In the genomic region with DNA sequence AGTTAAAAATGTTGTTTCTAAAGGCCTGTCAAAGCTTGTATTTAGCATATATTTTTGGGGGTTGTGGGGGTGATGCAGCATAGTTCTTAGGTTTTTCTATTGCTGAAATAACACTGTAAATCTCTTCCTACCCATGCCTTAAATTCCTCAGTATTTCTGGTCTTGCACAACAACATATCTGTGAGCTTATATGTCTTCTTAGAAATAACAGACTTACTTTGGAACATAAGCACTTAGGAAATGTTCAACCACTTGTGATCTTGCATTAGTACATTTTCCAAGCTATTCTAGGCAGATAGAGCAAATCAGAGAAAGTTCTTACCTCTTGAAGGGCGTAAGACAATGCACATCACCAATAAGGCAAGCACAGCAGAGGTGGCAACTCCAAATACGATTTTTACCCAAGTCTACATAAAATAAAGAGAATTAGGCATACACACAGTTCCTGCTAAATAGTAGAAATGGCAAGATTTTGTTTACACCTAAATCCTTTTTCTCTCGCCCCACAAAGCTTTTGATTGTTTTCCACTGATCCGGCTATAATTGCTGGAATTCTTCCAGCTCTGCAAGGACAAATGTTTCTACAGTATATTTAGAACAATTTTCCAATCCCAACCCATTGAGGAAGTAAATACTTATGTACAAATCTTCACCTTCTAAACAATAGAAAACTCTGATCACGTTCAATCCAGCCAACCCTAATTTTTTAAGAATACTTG, we compare ENCODE assay signal across 12 cellular contexts. TPM values are rescaled to one million over a fixed set of nuclear protein-coding genes. Genes with fewer than 3 reads are reported as not detected.
DNase-seq lines count a peak whose midpoint lies in the region; ATAC-seq and TF ChIP-seq lines count a peak whose summit lies in the region.
"Had no signal": no experiment of that assay in that cellular context is flagged by ENCODE, and none has a peak within 500 bp of the region (broad histone marks: within the 10 kb centered on the region; RNA-seq: fewer than 3 reads in every experiment).

No MANE protein-coding gene starts in this region.

- H3K79me2 ChIP-seq in SK-N-SH (ENCODE audit: insufficient read depth): peaks cover 54% of the 10 kb centered on the region

- H3K9me3 ChIP-seq in SK-N-SH (no peaks in the 10 kb centered on the region), tibial nerve (no peaks in the 10 kb centered on the region), spleen (no peaks in the 10 kb centered on the region)

- H3K27me3 ChIP-seq in SK-N-SH (ENCODE audit: insufficient read depth) (no peaks in the 10 kb centered on the region), tibial nerve (no peaks in the 10 kb centered on the region), spleen (replicated peaks in 1 of 7) (peaks cover 0 to 9% (median 0%) of the 10 kb centered on the region in 7 donors)

- H4K20me1 ChIP-seq in SK-N-SH (ENCODE audit: insufficient read depth): no peaks in the 10 kb centered on the region

- POLR2A ChIA-PET in SK-N-SH (lab: Yijun Ruan, JAX): no interaction called here

- CTCF ChIA-PET in SK-N-SH (lab: Yijun Ruan, JAX): interaction anchor here (0.7 to 1.3 kb wide), 3 partner anchors 22 to 59 kb away, joined by 3 to 4 read pairs (median 4); no protein-coding TSS in a partner anchor

- H3F3A ChIP-seq in SK-N-SH (replicated peaks; ENCODE audit: insufficient read depth): peaks cover 23% of the 10 kb centered on the region

- H3K36me3 ChIP-seq in SK-N-SH (replicated peaks in 1 of 2; ENCODE audit: control insufficient read depth in 1 of 2, insufficient read depth in 2 of 2, low read length in 1 of 2): peaks cover 6 to 29% of the 10 kb centered on the region in 2 experiments
- H3K36me3 ChIP-seq in tibial nerve: no peaks in the 10 kb centered on the region
- no peaks in the 10 kb centered on the region for H3K36me3 ChIP-seq in spleen

- DNase-seq in EH (ENCODE audit: low read depth): peak; percentile 93
- DNase-seq in SK-N-SH: no peak
- peak; percentile 93 for DNase-seq in fibroblast of peridontal ligament (ENCODE audit: extremely low read depth)
- peak; percentile 68 for DNase-seq in retinal pigment epithelial cell (ENCODE audit: low read depth)
- DNase-seq in tibial nerve (ENCODE audit: low spot score in 2 of 2): no peak
- DNase-seq in spleen: no peak
- no peak for DNase-seq in activated CD8-positive, alpha-beta memory T cell treated with anti-CD3 and anti-CD28 coated beads, Interleukin-2, amount 50 U/mL, for 4 hours
- DNase-seq: activated naive CD8-positive, alpha-beta T cell treated with anti-CD3 and anti-CD28 coated beads for 36 hours; small intestine; stimulated activated naive CD4-positive, alpha-beta T cell treated with Interleukin-2 at 50 U/mL for 16 hours had no signal

- peak overlapping the region; percentile 74 for H3K4me2 ChIP-seq in SK-N-SH
- H3K4me2 ChIP-seq: KMS-11 had no signal

- TF ChIP-seq RAD21 in SK-N-SH (IDR thresholded peaks at IDR 0.05; ENCODE audit: low read length): no peak

- H3K9ac ChIP-seq in SK-N-SH: peak overlapping the region; percentile 89
- H3K9ac ChIP-seq: KMS-11 had no signal

- TF ChIP-seq CTCF in SK-N-SH (IDR thresholded peaks at IDR 0.05) (no peak), retinal pigment epithelial cell (conservative IDR thresholded peaks at IDR 0.05; ENCODE audit: low read depth, low read length) (no peak), tibial nerve (IDR thresholded peaks at IDR 0.05) (no peak), spleen (IDR thresholded peaks at IDR 0.05 in 8 of 11, conservative IDR thresholded peaks at IDR 0.05 in 3 of 11) (no peak)

- no peaks in the 10 kb centered on the region for H3K9me2 ChIP-seq in SK-N-SH

- ATAC-seq in HG02759 (IDR thresholded peaks at IDR 0.05; ENCODE audit: unreplicated experiment): no peak

- TF ChIP-seq EP300 in SK-N-SH (IDR thresholded peaks at IDR 0.05; ENCODE audit: borderline replicate concordance in 1 of 2, low read depth in 1 of 2, low read length in 1 of 2) (no peak), tibial nerve (IDR thresholded peaks at IDR 0.05) (no peak)

- WGBS in SK-N-SH (ENCODE audit: low lambda C conversion rate): 8% methylated on average over 5 of the region's 5 CpGs
- 16 to 24% methylated on average over 5 of the region's 5 CpGs for WGBS in tibial nerve, 2 donors
- 53 to 71% (median 67%) methylated on average over 5 of the region's 5 CpGs for WGBS in spleen, 5 donors

- peak overlapping the region; percentile 50; the same call in 1 of the 2 replicates for H2AFZ ChIP-seq in SK-N-SH (ENCODE audit: low read depth)

- H3K27ac ChIP-seq in SK-N-SH (ENCODE audit: low read depth in 2 of 2, low read length in 1 of 2) (peak overlapping the region; percentile 82 to 99), tibial nerve (peak overlapping the region in 2 of 4 donors; percentile 2 to 10), spleen (peak overlapping the region in 2 of 8 donors; percentile 0 to 5)
- H3K27ac ChIP-seq: KMS-11 had no signal

- peak overlapping the region; percentile 53 to 75 for H3K4me3 ChIP-seq in SK-N-SH (ENCODE audit: low read depth in 2 of 2, low read length in 1 of 2)
- peak overlapping the region; percentile 44 for H3K4me3 ChIP-seq in retinal pigment epithelial cell (ENCODE audit: low read length)
- peak overlapping the region in 1 of 4 donors; percentile 22 for H3K4me3 ChIP-seq in tibial nerve
- peak overlapping the region in 2 of 8 donors; percentile 10 to 17 for H3K4me3 ChIP-seq in spleen

- H3K4me1 ChIP-seq in SK-N-SH (ENCODE audit: control insufficient read depth in 1 of 2, insufficient read depth in 2 of 2, low read depth in 1 of 2, low read length in 1 of 2) (peaks cover 0 to 17% of the 10 kb centered on the region in 2 experiments; a peak in 2 of 4 replicates), tibial nerve (peaks cover 0 to 25% (median 6%) of the 10 kb centered on the region in 4 donors), spleen (no peaks in the 10 kb centered on the region)

- TF ChIP-seq POLR2A in tibial nerve (IDR thresholded peaks at IDR 0.05): no peak
- no peak for TF ChIP-seq POLR2A in spleen (IDR thresholded peaks at IDR 0.05)

- intact Hi-C loops in spleen (cut with DNase I; ENCODE audit: low total_unique reads): no loop called here

TF ChIP-seq in SK-N-SH, 30 proteins besides CTCF, POLR2A, EP300 and RAD21 (continues in another document):
- TF ChIP-seq NRF1 (IDR thresholded peaks at IDR 0.05; ENCODE audit: low read depth, low read length) (no peak), CHD2 (IDR thresholded peaks at IDR 0.05; ENCODE audit: low read length, partially characterized antibody) (no peak), YY1 (IDR thresholded peaks at IDR 0.05; ENCODE audit: low read depth) (no peak), EZH2phosphoT487 (IDR thresholded peaks at IDR 0.05; ENCODE audit: borderline replicate concordance, low read depth) (no peak), MXI1 (IDR thresholded peaks at IDR 0.05; ENCODE audit: low read depth, low read length) (no peak), FOSL2 (IDR thresholded peaks at IDR 0.05; ENCODE audit: borderline replicate concordance, low read depth) (no peak), RXRA (IDR thresholded peaks at IDR 0.05; ENCODE audit: borderline replicate concordance, low read depth) (no peak), SMC3 (IDR thresholded peaks at IDR 0.05; ENCODE audit: low read depth, low read length) (no peak), ELF1 (IDR thresholded peaks at IDR 0.05) (no peak), TCF12 (IDR thresholded peaks at IDR 0.05) (no peak)
- TF ChIP-seq, protein P1, sequence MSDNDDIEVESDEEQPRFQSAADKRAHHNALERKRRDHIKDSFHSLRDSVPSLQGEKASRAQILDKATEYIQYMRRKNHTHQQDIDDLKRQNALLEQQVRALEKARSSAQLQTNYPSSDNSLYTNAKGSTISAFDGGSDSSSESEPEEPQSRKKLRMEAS (IDR thresholded peaks at IDR 0.05; ENCODE audit: low read depth): no peak
- TF ChIP-seq, protein P2, sequence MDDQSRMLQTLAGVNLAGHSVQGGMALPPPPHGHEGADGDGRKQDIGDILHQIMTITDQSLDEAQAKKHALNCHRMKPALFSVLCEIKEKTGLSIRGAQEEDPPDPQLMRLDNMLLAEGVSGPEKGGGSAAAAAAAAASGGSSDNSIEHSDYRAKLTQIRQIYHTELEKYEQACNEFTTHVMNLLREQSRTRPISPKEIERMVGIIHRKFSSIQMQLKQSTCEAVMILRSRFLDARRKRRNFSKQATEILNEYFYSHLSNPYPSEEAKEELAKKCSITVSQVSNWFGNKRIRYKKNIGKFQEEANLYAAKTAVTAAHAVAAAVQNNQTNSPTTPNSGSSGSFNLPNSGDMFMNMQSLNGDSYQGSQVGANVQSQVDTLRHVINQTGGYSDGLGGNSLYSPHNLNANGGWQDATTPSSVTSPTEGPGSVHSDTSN (IDR thresholded peaks at IDR 0.05): no peak
- TF ChIP-seq, protein P3, sequence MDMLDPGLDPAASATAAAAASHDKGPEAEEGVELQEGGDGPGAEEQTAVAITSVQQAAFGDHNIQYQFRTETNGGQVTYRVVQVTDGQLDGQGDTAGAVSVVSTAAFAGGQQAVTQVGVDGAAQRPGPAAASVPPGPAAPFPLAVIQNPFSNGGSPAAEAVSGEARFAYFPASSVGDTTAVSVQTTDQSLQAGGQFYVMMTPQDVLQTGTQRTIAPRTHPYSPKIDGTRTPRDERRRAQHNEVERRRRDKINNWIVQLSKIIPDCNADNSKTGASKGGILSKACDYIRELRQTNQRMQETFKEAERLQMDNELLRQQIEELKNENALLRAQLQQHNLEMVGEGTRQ (IDR thresholded peaks at IDR 0.05; ENCODE audit: borderline replicate concordance, low read depth, low read length): no peak

RNA-seq across cellular contexts. Expression of a gene that starts 0.5 kb away (rescaled TPM):
- polyA plus RNA-seq in SK-N-SH (2012; rRNA removed) (36.9 and 57.8 TPM in 2 replicates), spleen (1 to 10 TPM in 2 of 3 donors, under 1 TPM in 1; 0.89 to 1.9 (median 1.5) TPM)
- 42.3 and 46.7 TPM in 2 replicates for polyA plus RNA-seq in SK-N-SH (2012; cell fraction: cytosol; rRNA removed)
- 60.8 and 125 TPM in 2 replicates for polyA plus RNA-seq in SK-N-SH (2012; cell fraction: nucleus; rRNA removed)
- total RNA-seq in tibial nerve (10 to 100 TPM in 1 of 4 donors, 1 to 10 TPM in 3; 2.0 to 12.0 (median 5.6) TPM), spleen (10 to 100 TPM in 1 of 7 donors, 1 to 10 TPM in 3, under 1 TPM in 3; 0.82 to 11.8 (median 1.0) TPM)
- total RNA-seq: activated naive CD8-positive, alpha-beta T cell treated with anti-CD3 and anti-CD28 coated beads for 36 hours had no signal

Comparison
In these comparisons a context has a peak if more than half of its experiments do, and no peak if none do; other contexts are left out.
1. DNase-seq: peak in EH (single experiment), fibroblast of peridontal ligament (single experiment) and retinal pigment epithelial cell (single experiment); none in SK-N-SH (single experiment), tibial nerve (0 of 2), spleen (single experiment) and activated CD8-positive, alpha-beta memory T cell treated with anti-CD3 and anti-CD28 coated beads, Interleukin-2, amount 50 U/mL, for 4 hours (single experiment).